In genomic region chr9:71131145-71131544, GRCh38 we compare ENCODE assay signal across 1 cellular context.
TF ChIP-seq lines count a peak whose summit lies in the region.

No MANE protein-coding gene starts in this region.

TF ChIP-seq in HEK293, 187 proteins besides CTCF, POLR2A, EP300 and RAD21 (continued from another document):
- no peak for TF ChIP-seq PRDM2 (tag by site-specific recombination; IDR thresholded peaks at IDR 0.05; ENCODE audit: borderline replicate concordance)
- no peak for TF ChIP-seq SCRT2 (tag by site-specific recombination; IDR thresholded peaks at IDR 0.05)
- TF ChIP-seq WT1 (tag by site-specific recombination; IDR thresholded peaks at IDR 0.05): peak; percentile 52; the same call in 1 of the 2 replicates
- TF ChIP-seq PATZ1 (tag by site-specific recombination; IDR thresholded peaks at IDR 0.05): no peak
- no peak for TF ChIP-seq ZNF791 (tag by site-specific recombination; IDR thresholded peaks at IDR 0.05)
- TF ChIP-seq ZNF561 (tag by site-specific recombination; IDR thresholded peaks at IDR 0.05; ENCODE audit: borderline replicate concordance): no peak
- no peak for TF ChIP-seq ZNF768 (tag by site-specific recombination; IDR thresholded peaks at IDR 0.05)
- TF ChIP-seq ZNF404 (tag by site-specific recombination; IDR thresholded peaks at IDR 0.05): no peak
- TF ChIP-seq, protein P1, sequence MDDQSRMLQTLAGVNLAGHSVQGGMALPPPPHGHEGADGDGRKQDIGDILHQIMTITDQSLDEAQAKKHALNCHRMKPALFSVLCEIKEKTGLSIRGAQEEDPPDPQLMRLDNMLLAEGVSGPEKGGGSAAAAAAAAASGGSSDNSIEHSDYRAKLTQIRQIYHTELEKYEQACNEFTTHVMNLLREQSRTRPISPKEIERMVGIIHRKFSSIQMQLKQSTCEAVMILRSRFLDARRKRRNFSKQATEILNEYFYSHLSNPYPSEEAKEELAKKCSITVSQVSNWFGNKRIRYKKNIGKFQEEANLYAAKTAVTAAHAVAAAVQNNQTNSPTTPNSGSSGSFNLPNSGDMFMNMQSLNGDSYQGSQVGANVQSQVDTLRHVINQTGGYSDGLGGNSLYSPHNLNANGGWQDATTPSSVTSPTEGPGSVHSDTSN (CRISPR knock-in tag; IDR thresholded peaks at IDR 0.05): no peak
- TF ChIP-seq TCF7L2 (IDR thresholded peaks at IDR 0.05; ENCODE audit: borderline replicate concordance, low read depth, low read length): peak; percentile 83; the same call in 1 of the 2 replicates
- no peak for TF ChIP-seq ZNF174 (tag by site-specific recombination; IDR thresholded peaks at IDR 0.05)
- no peak for TF ChIP-seq ZSCAN30 (tag by site-specific recombination; IDR thresholded peaks at IDR 0.05)
- TF ChIP-seq ZNF548 (tag by site-specific recombination; IDR thresholded peaks at IDR 0.05): no peak
- TF ChIP-seq OSR2 (tag by site-specific recombination; IDR thresholded peaks at IDR 0.05): peak; percentile 48; the same call in 1 of the 2 replicates
- TF ChIP-seq, protein P2, sequence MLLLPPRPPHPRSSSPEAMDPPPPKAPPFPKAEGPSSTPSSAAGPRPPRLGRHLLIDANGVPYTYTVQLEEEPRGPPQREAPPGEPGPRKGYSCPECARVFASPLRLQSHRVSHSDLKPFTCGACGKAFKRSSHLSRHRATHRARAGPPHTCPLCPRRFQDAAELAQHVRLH (tag by site-specific recombination; IDR thresholded peaks at IDR 0.05): 0 out of 2 replicates have a peak, but pooled peaks have one; percentile 14
- TF ChIP-seq ZBTB21 (tag by site-specific recombination; IDR thresholded peaks at IDR 0.05): no peak
